In the genomic region with DNA sequence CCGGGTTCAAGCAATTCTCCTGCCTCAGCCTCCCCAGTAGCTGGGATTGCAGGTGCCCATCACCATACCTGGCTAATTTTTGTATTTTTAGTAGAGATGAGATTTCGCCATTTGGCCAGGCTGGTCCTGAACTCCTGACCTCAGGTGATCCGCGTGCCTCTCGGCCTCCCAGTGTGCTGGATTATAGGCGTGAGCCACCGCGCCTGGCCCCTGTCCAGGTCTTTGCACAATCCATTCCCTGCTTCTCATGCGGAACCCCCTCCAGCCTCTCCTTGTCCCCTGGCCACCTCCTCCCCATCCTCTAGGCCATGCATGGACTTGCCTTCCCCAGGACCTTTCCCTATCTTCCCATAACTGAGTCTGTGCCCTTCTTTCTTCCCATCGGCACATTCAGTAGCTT, we compare ENCODE assay signal across 16 cellular contexts. TPM values are rescaled to one million over a fixed set of nuclear protein-coding genes. Genes with fewer than 3 reads are reported as not detected.
DNase-seq lines count a peak whose midpoint lies in the region; ATAC-seq and TF ChIP-seq lines count a peak whose summit lies in the region.
"Had no signal": no experiment of that assay in that cellular context is flagged by ENCODE, and none has a peak within 500 bp of the region (broad histone marks: within the 10 kb centered on the region; RNA-seq: fewer than 3 reads in every experiment).

No MANE protein-coding gene starts in this region.

- no peaks in the 10 kb centered on the region for H3K4me1 Mint-ChIP-seq in chondrocyte (ENCODE audit: low read depth)

- peak; percentile 66 for DNase-seq in NCI-H146 (lab: John Stamatoyannopoulos, UW)
- no peak for DNase-seq in NCI-H146 treated with DMSO at 0.1 percent for 48 hours (lab: John Stamatoyannopoulos, UW; ENCODE audit: unreplicated experiment)
- peak; percentile 38 for DNase-seq in NCI-H774 (lab: John Stamatoyannopoulos, UW)
- DNase-seq in chondrocyte (ENCODE audit: low spot score): no peak
- DNase-seq in DMS153 treated with DMSO at 0.1 percent for 48 hours (lab: John Stamatoyannopoulos, UW; ENCODE audit: unreplicated experiment): no peak
- DNase-seq: 8988T; Calu3; CD8-positive, alpha-beta T cell; DMS 273 treated with DMSO at 0.1 percent for 48 hours; DMS79 treated with DMSO at 0.1 percent for 48 hours; GF-D8; GM23248; HCEC 1CT had no signal

- H3K4me3 Mint-ChIP-seq in chondrocyte (ENCODE audit: unreplicated experiment): no peak overlapping the region
- H3K4me3 Mint-ChIP-seq: CD8-positive, alpha-beta T cell had no signal

- H3K36me3 Mint-ChIP-seq in chondrocyte (ENCODE audit: low read depth): peaks cover 11% of the 10 kb centered on the region

- no peaks in the 10 kb centered on the region for H3K9me3 Mint-ChIP-seq in chondrocyte (ENCODE audit: low read depth)
- H3K9me3 Mint-ChIP-seq: CD8-positive, alpha-beta T cell had no signal

- no peak for ATAC-seq in HG02623 (IDR thresholded peaks at IDR 0.05; ENCODE audit: unreplicated experiment)
- no peak for ATAC-seq in HG03095 (IDR thresholded peaks at IDR 0.05; ENCODE audit: unreplicated experiment)
- no peak for ATAC-seq in GM21390 (IDR thresholded peaks at IDR 0.05; ENCODE audit: unreplicated experiment)
- ATAC-seq: CD8-positive, alpha-beta T cell had no signal

- TF ChIP-seq CTCF in chondrocyte (IDR thresholded peaks at IDR 0.05): no peak

- H3K27ac Mint-ChIP-seq in chondrocyte (ENCODE audit: unreplicated experiment): peak overlapping the region; percentile 54
- H3K27ac Mint-ChIP-seq: CD8-positive, alpha-beta T cell had no signal

- H3K27me3 Mint-ChIP-seq in chondrocyte (ENCODE audit: low read depth): no peaks in the 10 kb centered on the region

RNA-seq across cellular contexts. Expression of a gene that starts 8.7 kb away (rescaled TPM):
- 43.2 to 54.7 TPM (median 44.4 TPM) in 3 replicates for total RNA-seq in chondrocyte

RNA-seq across cellular contexts. Expression of a gene that starts 21.5 kb away (rescaled TPM):
- 18.1 to 40.6 TPM (median 20.6 TPM) in 3 replicates for total RNA-seq in chondrocyte

RNA-seq across cellular contexts. Expression of a gene that starts 22.3 kb away (rescaled TPM):
- 9.1 to 10.5 TPM (median 10.0 TPM) in 3 replicates for total RNA-seq in chondrocyte

RNA-seq across cellular contexts. Expression of a gene that starts 50.3 kb away (rescaled TPM):
- 30.9 to 45.6 TPM (median 35.9 TPM) in 3 replicates for total RNA-seq in chondrocyte

RNA-seq across cellular contexts. Expression of a gene that starts 56.9 kb away (rescaled TPM):
- total RNA-seq in chondrocyte: 13.5 to 16.2 TPM (median 13.8 TPM) in 3 replicates

Comparison
In these comparisons a context has a peak if more than half of its experiments do, and no peak if none do; other contexts are left out.
1. DNase-seq: peak in NCI-H146 (single experiment) and NCI-H774 (single experiment); none in NCI-H146 treated with DMSO at 0.1 percent for 48 hours (single experiment), chondrocyte (single experiment) and DMS153 treated with DMSO at 0.1 percent for 48 hours (single experiment).